Comparison of ENCODE assay signal across 15 cellular contexts in genomic region chr1:30903343-30904034, GRCh38. TPM values are rescaled to one million over a fixed set of nuclear protein-coding genes. Genes with fewer than 3 reads are reported as not detected.
DNase-seq lines count a peak whose midpoint lies in the region; ATAC-seq, FAIRE-seq and TF ChIP-seq lines count a peak whose summit lies in the region.
"Had no signal": no experiment of that assay in that cellular context is flagged by ENCODE, and none has a peak within 500 bp of the region (broad histone marks: within the 10 kb centered on the region; RNA-seq: fewer than 3 reads in every experiment).

No MANE protein-coding gene starts in this region.

- H3K9me2 ChIP-seq in neural cell (ENCODE audit: insufficient read depth, low read length) = no peaks in the 10 kb centered on the region

- H3K36me3 ChIP-seq in neural cell (ENCODE audit: insufficient read depth, low read length) = no peaks in the 10 kb centered on the region

- no peak overlapping the region for H3K4me2 ChIP-seq in A549
- no peak overlapping the region for H3K4me2 ChIP-seq in neural cell (ENCODE audit: low read length)

- TF ChIP-seq POLR2A in A549 (IDR thresholded peaks at IDR 0.05; ENCODE audit: low read length) = no peak

- H3K9ac ChIP-seq in neural cell (ENCODE audit: low read length) = peak overlapping the region; percentile 26

- no peak overlapping the region for H3K27ac ChIP-seq in A549
- H3K27ac ChIP-seq in neural cell (ENCODE audit: low read length) = peak overlapping the region; percentile 36
- H3K27ac ChIP-seq: testis had no signal

- no peak for TF ChIP-seq RAD21 in A549 (conservative IDR thresholded peaks at IDR 0.05 in 1 of 2, IDR thresholded peaks at IDR 0.05 in 1 of 2)
- TF ChIP-seq RAD21 in neural cell (conservative IDR thresholded peaks at IDR 0.05) = no peak

- ATAC-seq in A549 (peak; percentile 40 to 47; a peak in 3 of 6 replicates), HG03354 (IDR thresholded peaks at IDR 0.05; ENCODE audit: poor library complexity, severe bottlenecking, unreplicated experiment) (no peak), HG03108 (IDR thresholded peaks at IDR 0.05; ENCODE audit: unreplicated experiment) (no peak), HG03457 (IDR thresholded peaks at IDR 0.05; ENCODE audit: unreplicated experiment) (no peak), HG03135 (IDR thresholded peaks at IDR 0.05; ENCODE audit: unreplicated experiment) (no peak)

- no peak for DNase-seq in A549 (ENCODE audit: low read depth in 1 of 2, low spot score in 1 of 2)
- peak; percentile 37 for DNase-seq in OCI-M1 (lab: John Stamatoyannopoulos, UW)
- DNase-seq in fibroblast of pulmonary artery (ENCODE audit: low read depth) = peak; percentile 35
- DNase-seq: activated CD4-positive, alpha-beta memory T cell treated with anti-CD3 and anti-CD28 coated beads, Interleukin-2, amount 10 ng/mL, durations not matched to agents 7 days and 5 days; glutamatergic neuron; KBM-7; NCI-H187; NCI-H526 treated with DMSO at 0.1 percent for 48 hours; T-helper 9 cell; testis had no signal

- FAIRE-seq in A549 (lab: Jason Lieb, UNC) = no peak

- H3K4me1 ChIP-seq in A549 = peaks cover 33% of the 10 kb centered on the region
- H3K4me1 ChIP-seq: testis had no signal

- H3K79me2 ChIP-seq in neural cell (replicated peaks; ENCODE audit: insufficient read depth, low read length) = peaks cover 78% of the 10 kb centered on the region

- 89% methylated on average over 7 of the region's 8 CpGs for WGBS in A549 (ENCODE audit: missing lambda C conversion rate)

- POLR2A ChIA-PET in A549 (lab: Yijun Ruan, JAX) = no interaction called here

- peaks cover 7% of the 10 kb centered on the region for H3F3A ChIP-seq in neural cell (ENCODE audit: insufficient read depth, low read length, poor library complexity, severe bottlenecking)

- H3K9me3 ChIP-seq in A549 (no peaks in the 10 kb centered on the region), neural cell (ENCODE audit: low read length) (no peaks in the 10 kb centered on the region)
- H3K9me3 ChIP-seq: testis had no signal

- peaks cover 29% of the 10 kb centered on the region for H4K20me1 ChIP-seq in neural cell (ENCODE audit: insufficient read depth)

- CTCF ChIA-PET in A549 (lab: Yijun Ruan, JAX) = interaction anchor here (1.0 to 5.8 kb wide), 6 partner anchors 9 to 184 kb away, joined by 3 to 83 read pairs (median 8); no protein-coding TSS in a partner anchor

- TF ChIP-seq CTCF in A549 (IDR thresholded peaks at IDR 0.05) (no peak), fibroblast of pulmonary artery (IDR thresholded peaks at IDR 0.05; ENCODE audit: low read length, missing control alignments) (no peak), neural cell (IDR thresholded peaks at IDR 0.05; ENCODE audit: poor library complexity, severe bottlenecking) (no peak)

- no peak overlapping the region for H3K4me3 ChIP-seq in A549
- no peak overlapping the region for H3K4me3 ChIP-seq in fibroblast of pulmonary artery (replicated peaks; ENCODE audit: low read depth, low read length)
- peak overlapping the region; percentile 20 for H3K4me3 ChIP-seq in neural cell (ENCODE audit: low read length)
- H3K4me3 ChIP-seq: testis had no signal

- no peak overlapping the region for H2AFZ ChIP-seq in neural cell (ENCODE audit: low read depth, low read length)

- no peaks in the 10 kb centered on the region for H3K27me3 ChIP-seq in neural cell (ENCODE audit: insufficient read depth, low read depth, low read length)
- H3K27me3 ChIP-seq: testis had no signal

- TF ChIP-seq EP300 in A549 (IDR thresholded peaks at IDR 0.05) = no peak
- TF ChIP-seq EP300 in neural cell (conservative IDR thresholded peaks at IDR 0.05; ENCODE audit: poor library complexity, severe bottlenecking) = no peak

TF ChIP-seq in A549, 52 proteins besides CTCF, POLR2A, EP300 and RAD21:
- no peak for TF ChIP-seq ATOH8 (CRISPR knock-in tag; IDR thresholded peaks at IDR 0.05; ENCODE audit: low read depth)
- TF ChIP-seq KDM1A (IDR thresholded peaks at IDR 0.05; ENCODE audit: low read depth) = peak; percentile 84; the same call in 1 of the 2 replicates
- TF ChIP-seq NFE2L2 (conservative IDR thresholded peaks at IDR 0.05; ENCODE audit: low read length) = no peak
- TF ChIP-seq ESRRA (IDR thresholded peaks at IDR 0.05; ENCODE audit: borderline replicate concordance, low read length) = no peak

TF ChIP-seq in neural cell, 6 proteins besides CTCF, POLR2A, EP300 and RAD21:
- TF ChIP-seq TAF1 (IDR thresholded peaks at IDR 0.05; ENCODE audit: low read depth) (no peak), MXI1 (conservative IDR thresholded peaks at IDR 0.05; ENCODE audit: poor library complexity, severe bottlenecking) (no peak), POLR2AphosphoS5 (IDR thresholded peaks at IDR 0.05) (no peak), EZH2 (IDR thresholded peaks at IDR 0.05; ENCODE audit: borderline replicate concordance, insufficient read depth, low read length, poor library complexity, severe bottlenecking) (no peak), SMC3 (conservative IDR thresholded peaks at IDR 0.05; ENCODE audit: poor library complexity) (no peak), REST (IDR thresholded peaks at IDR 0.05; ENCODE audit: borderline replicate concordance) (no peak)

RNA-seq across cellular contexts. Expression of gene SDC3, which starts 5.1 kb away (rescaled TPM):
- polyA plus RNA-seq in A549 (2011; rRNA removed) = 2.0 and 4.1 TPM in 2 replicates
- 1.9 and 3.6 TPM in 2 replicates for polyA plus RNA-seq in A549 (2012; cell fraction: cytosol; rRNA removed)
- 4.6 and 7.6 TPM in 2 replicates for polyA plus RNA-seq in A549 (2012; cell fraction: nucleus; rRNA removed)
- polyA plus RNA-seq in A549 (2017; fragmentation: RNase III; extraction: RNeasy Plus Mini Kit Qiagen cat#74134 plus additional on column Dnase treatment) = 8.4 to 10.0 TPM (median 8.9 TPM) in 3 replicates
- 4.4 and 4.6 TPM in 2 replicates for polyA minus RNA-seq in A549 (2011; rRNA and poly(A)+ RNA removed)
- polyA plus RNA-seq in neural cell = 55.2 and 79.5 TPM in 2 replicates
- 142 and 179 TPM in 2 replicates for polyA minus RNA-seq in neural cell

Comparison
In these comparisons a context has a peak if more than half of its experiments do, and no peak if none do; other contexts are left out.
1. ATAC-seq: peak in A549 (2 of 2); none in HG03354 (single experiment), HG03108 (single experiment), HG03457 (single experiment) and HG03135 (single experiment).
2. DNase-seq: peak in OCI-M1 (single experiment) and fibroblast of pulmonary artery (single experiment); none in A549 (0 of 2).